Comparison of ENCODE assay signal across 22 cellular contexts in genomic region chr15:96750361-96750760, GRCh38.
DNase-seq lines count a peak whose midpoint lies in the region; ATAC-seq and TF ChIP-seq lines count a peak whose summit lies in the region.
"Had no signal": no experiment of that assay in that cellular context is flagged by ENCODE, and none has a peak within 500 bp of the region (broad histone marks: within the 10 kb centered on the region; RNA-seq: fewer than 3 reads in every experiment).

No MANE protein-coding gene starts in this region.

- H3K27me3 ChIP-seq in A673 (replicated peaks; ENCODE audit: insufficient read depth, low read depth, low read length, poor library complexity) (no peaks in the 10 kb centered on the region), MM.1S (replicated peaks; ENCODE audit: insufficient read depth, low read length) (no peaks in the 10 kb centered on the region)
- H3K27me3 ChIP-seq: BLaER1 treated with 17β-estradiol and CSF1 and Interleukin-3, amounts not matched to agents 10 nM and 100 nM; Peyer's patch had no signal

- peaks cover 27% of the 10 kb centered on the region for H3K4me1 Mint-ChIP-seq in neural crest cell
- H3K4me1 Mint-ChIP-seq in activated T-cell treated with anti-CD3 and anti-CD28 coated beads, Interleukin-2, amount 50 U/mL, for 4 hours (ENCODE audit: low read depth): no peaks in the 10 kb centered on the region

- H3K9me3 ChIP-seq in A673 (ENCODE audit: low read depth, low read length, poor library complexity, severe bottlenecking) (no peaks in the 10 kb centered on the region), MM.1S (replicated peaks; ENCODE audit: insufficient read depth, low read length) (no peaks in the 10 kb centered on the region)
- H3K9me3 ChIP-seq: BLaER1 treated with 17β-estradiol and CSF1 and Interleukin-3, amounts not matched to agents 10 nM and 100 nM; Peyer's patch had no signal

- no peak overlapping the region for H3K27ac Mint-ChIP-seq in neural crest cell (ENCODE audit: unreplicated experiment)
- H3K27ac Mint-ChIP-seq: CD4-positive, alpha-beta T cell; HFFc6 had no signal

- BruUV-seq in A673 (replicated peaks; lab: Mats Ljungman, UMichigan): no TSS peak

- H3F3A ChIP-seq in MM.1S (ENCODE audit: insufficient read depth, low read length): no peaks in the 10 kb centered on the region

- ATAC-seq in activated T-cell treated with anti-CD3 and anti-CD28 coated beads, Interleukin-2, amount 50 U/mL, for 4 hours: no peak
- ATAC-seq: SK-N-SH treated with all-trans-retinoic acid at 6 μM for 48 hours had no signal

- H3K9me3 Mint-ChIP-seq in neural crest cell: peaks cover 7% of the 10 kb centered on the region
- H3K9me3 Mint-ChIP-seq in activated T-cell treated with anti-CD3 and anti-CD28 coated beads, Interleukin-2, amount 50 U/mL, for 4 hours: peaks cover 3% of the 10 kb centered on the region

- H3K4me3 ChIP-seq in A673 (ENCODE audit: low read depth, low read length, poor library complexity, severe bottlenecking) (no peak overlapping the region), cardiac fibroblast (replicated peaks in 1 of 2; ENCODE audit: low read depth in 2 of 2, low read length in 2 of 2) (no peak overlapping the region), MM.1S (ENCODE audit: low read length) (no peak overlapping the region)
- H3K4me3 ChIP-seq: BLaER1 treated with 17β-estradiol and CSF1 and Interleukin-3, amounts not matched to agents 10 nM and 100 nM; Peyer's patch had no signal

- CTCF ChIA-PET in A673 (lab: Charles Lee): no interaction called here

- DNase-seq in A673 (ENCODE audit: low spot score) (peak; percentile 18), NCI-H69 (lab: John Stamatoyannopoulos, UW) (peak; percentile 2), cardiac fibroblast (ENCODE audit: low read depth in 2 of 2) (no peak), neural crest cell (ENCODE audit: low read depth, low spot score) (no peak), ACHN (no peak), hippocampal formation (lab: John Stamatoyannopoulos, UW) (no peak), MM.1S (no peak)
- no peak for DNase-seq in activated T-cell treated with anti-CD3 and anti-CD28 coated beads, Interleukin-2, amount 50 U/mL, for 4 hours
- DNase-seq: AML-193; CD4-positive, alpha-beta T cell; H7; HFFc6; KG1; NCI-H1048; NCI-H1417; NCI-H1694 treated with DMSO at 0.1 percent for 48 hours; NCI-H2081; NCI-H2227 treated with DMSO at 0.1 percent for 48 hours; NCI-H526 treated with DMSO at 0.1 percent for 48 hours; Peyer's patch had no signal

- H3K9ac ChIP-seq in MM.1S (ENCODE audit: low read length): no peak overlapping the region
- H3K9ac ChIP-seq: BLaER1 treated with 17β-estradiol and CSF1 and Interleukin-3, amounts not matched to agents 10 nM and 100 nM had no signal

- H3K4me3 Mint-ChIP-seq in neural crest cell: no peak overlapping the region
- H3K4me3 Mint-ChIP-seq in activated T-cell treated with anti-CD3 and anti-CD28 coated beads, Interleukin-2, amount 50 U/mL, for 4 hours: no peak overlapping the region
- H3K4me3 Mint-ChIP-seq: CD4-positive, alpha-beta T cell; HFFc6 had no signal

- in situ Hi-C loops in ACHN (cut with HindIII; ENCODE audit: low pct_ligation_motif_present, low pct_unique_long_range_greater_than_20kb, low sequenced_read_pairs): no loop called here

- intact Hi-C loops in A673 (cut with micrococcal nuclease; ENCODE audit: unreplicated experiment): no loop called here

- H2AFZ ChIP-seq in MM.1S (ENCODE audit: low read length): no peak overlapping the region

- H3K36me3 ChIP-seq in A673 (ENCODE audit: insufficient read depth, low read length, poor library complexity, severe bottlenecking) (no peaks in the 10 kb centered on the region), MM.1S (replicated peaks; ENCODE audit: insufficient read depth, low read length) (no peaks in the 10 kb centered on the region)
- H3K36me3 ChIP-seq: BLaER1 treated with 17β-estradiol and CSF1 and Interleukin-3, amounts not matched to agents 10 nM and 100 nM; Peyer's patch had no signal

- peaks cover 6% of the 10 kb centered on the region for H3K36me3 Mint-ChIP-seq in neural crest cell (ENCODE audit: low read depth)
- H3K36me3 Mint-ChIP-seq in activated T-cell treated with anti-CD3 and anti-CD28 coated beads, Interleukin-2, amount 50 U/mL, for 4 hours (ENCODE audit: insufficient read depth): no peaks in the 10 kb centered on the region

- H3K27me3 Mint-ChIP-seq in neural crest cell (ENCODE audit: low read depth): peaks cover 7% of the 10 kb centered on the region
- no peaks in the 10 kb centered on the region for H3K27me3 Mint-ChIP-seq in activated T-cell treated with anti-CD3 and anti-CD28 coated beads, Interleukin-2, amount 50 U/mL, for 4 hours (ENCODE audit: low read depth)
- H3K27me3 Mint-ChIP-seq: CD4-positive, alpha-beta T cell had no signal

- no peak overlapping the region for H3K27ac ChIP-seq in A673 (ENCODE audit: low read depth, low read length, poor library complexity, severe bottlenecking)
- H3K27ac ChIP-seq in MM.1S (ENCODE audit: low read length): no peak overlapping the region
- H3K27ac ChIP-seq: BLaER1 treated with 17β-estradiol and CSF1 and Interleukin-3, amounts not matched to agents 10 nM and 100 nM; Peyer's patch had no signal

- TF ChIP-seq CTCF in A673 (conservative IDR thresholded peaks at IDR 0.05; ENCODE audit: low read depth, low read length): peak; percentile 44
- peak; percentile 6 for TF ChIP-seq CTCF in cardiac fibroblast (IDR thresholded peaks at IDR 0.05; ENCODE audit: low read depth, low read length)
- peak; percentile 28 for TF ChIP-seq CTCF in neural crest cell (conservative IDR thresholded peaks at IDR 0.05)
- no peak for TF ChIP-seq CTCF in MM.1S (IDR thresholded peaks at IDR 0.05; ENCODE audit: low read length)

- no peaks in the 10 kb centered on the region for H4K20me1 ChIP-seq in MM.1S (ENCODE audit: insufficient read depth, low read length)
- H4K20me1 ChIP-seq: BLaER1 treated with 17β-estradiol and CSF1 and Interleukin-3, amounts not matched to agents 10 nM and 100 nM had no signal

- H3K4me2 ChIP-seq in MM.1S (ENCODE audit: low read depth, low read length): no peak overlapping the region
- H3K4me2 ChIP-seq: BLaER1 treated with 17β-estradiol and CSF1 and Interleukin-3, amounts not matched to agents 10 nM and 100 nM had no signal

- H3K9me2 ChIP-seq in MM.1S (replicated peaks; ENCODE audit: insufficient read depth, low read length): no peaks in the 10 kb centered on the region

- peaks cover 15% of the 10 kb centered on the region for H3K4me1 ChIP-seq in A673 (ENCODE audit: insufficient read depth, low read length, poor library complexity, severe bottlenecking)
- H3K4me1 ChIP-seq in MM.1S (ENCODE audit: low read length): no peaks in the 10 kb centered on the region
- H3K4me1 ChIP-seq: BLaER1 treated with 17β-estradiol and CSF1 and Interleukin-3, amounts not matched to agents 10 nM and 100 nM; Peyer's patch had no signal

- POLR2A ChIA-PET in A673 (lab: Charles Lee; ENCODE audit: low non-redundant PET): no interaction called here

- H3K79me2 ChIP-seq in MM.1S (ENCODE audit: low read length): no peaks in the 10 kb centered on the region

Comparison
In these comparisons a context has a peak if more than half of its experiments do, and no peak if none do; other contexts are left out.
1. DNase-seq: peak in A673 (single experiment) and NCI-H69 (single experiment); none in cardiac fibroblast (0 of 2), neural crest cell (single experiment), ACHN (single experiment), hippocampal formation (0 of 2), activated T-cell treated with anti-CD3 and anti-CD28 coated beads, Interleukin-2, amount 50 U/mL, for 4 hours (single experiment) and MM.1S (single experiment).